1 cellular context compared by ENCODE assay signal in the genomic region with DNA sequence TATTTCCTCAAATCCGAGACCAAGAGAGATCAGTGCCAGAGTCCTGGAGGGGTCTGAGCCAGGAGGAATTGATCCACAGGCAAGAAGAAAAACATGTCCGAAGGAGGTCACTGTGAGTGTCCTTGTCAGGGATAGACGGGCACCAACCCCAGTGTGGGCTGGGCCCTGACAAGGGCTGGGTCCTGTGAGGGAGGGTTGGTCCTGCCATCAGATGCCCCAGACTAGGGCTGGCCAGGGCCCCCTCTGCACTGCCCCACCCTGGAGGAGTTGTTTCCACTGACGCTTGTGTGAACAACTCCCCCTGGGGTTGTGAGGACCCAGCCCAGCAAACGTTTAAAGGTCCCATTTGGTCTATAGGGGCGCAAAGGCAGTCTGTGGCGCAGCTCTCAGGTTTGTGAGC.
TF ChIP-seq lines count a peak whose summit lies in the region.

No MANE protein-coding gene starts in this region.

TF ChIP-seq in WTC11, 78 proteins besides CTCF, POLR2A, EP300 and RAD21 (continued from another document):
- TF ChIP-seq, protein P1, sequence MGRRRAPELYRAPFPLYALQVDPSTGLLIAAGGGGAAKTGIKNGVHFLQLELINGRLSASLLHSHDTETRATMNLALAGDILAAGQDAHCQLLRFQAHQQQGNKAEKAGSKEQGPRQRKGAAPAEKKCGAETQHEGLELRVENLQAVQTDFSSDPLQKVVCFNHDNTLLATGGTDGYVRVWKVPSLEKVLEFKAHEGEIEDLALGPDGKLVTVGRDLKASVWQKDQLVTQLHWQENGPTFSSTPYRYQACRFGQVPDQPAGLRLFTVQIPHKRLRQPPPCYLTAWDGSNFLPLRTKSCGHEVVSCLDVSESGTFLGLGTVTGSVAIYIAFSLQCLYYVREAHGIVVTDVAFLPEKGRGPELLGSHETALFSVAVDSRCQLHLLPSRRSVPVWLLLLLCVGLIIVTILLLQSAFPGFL (CRISPR knock-in tag; IDR thresholded peaks at IDR 0.05; ENCODE audit: borderline replicate concordance), result no peak
